Comparison of ENCODE assay signal across 11 cellular contexts in genomic region chr9:105373723-105374122, GRCh38.
DNase-seq lines count a peak whose midpoint lies in the region; ATAC-seq and TF ChIP-seq lines count a peak whose summit lies in the region.
"Had no signal": no experiment of that assay in that cellular context is flagged by ENCODE, and none has a peak within 500 bp of the region (broad histone marks: within the 10 kb centered on the region; RNA-seq: fewer than 3 reads in every experiment).

No MANE protein-coding gene starts in this region.

- intact Hi-C loops in cardiac septum (cut with DNase I) = no loop called here

- no peak overlapping the region for H3K4me3 ChIP-seq in cardiac muscle cell

- no peaks in the 10 kb centered on the region for H3K9me3 ChIP-seq in cardiac muscle cell (ENCODE audit: low read depth)

- peaks cover 8% of the 10 kb centered on the region for H3K4me1 ChIP-seq in cardiac muscle cell (ENCODE audit: low read depth)

- peaks cover 14% of the 10 kb centered on the region for H3K36me3 Mint-ChIP-seq in IgD-negative memory B cell
- H3K36me3 Mint-ChIP-seq in WTC11 = peaks cover 11% of the 10 kb centered on the region

- H3K9me3 Mint-ChIP-seq in IgD-negative memory B cell = no peaks in the 10 kb centered on the region
- H3K9me3 Mint-ChIP-seq in WTC11 = no peaks in the 10 kb centered on the region
- H3K9me3 Mint-ChIP-seq: CD4-positive, alpha-beta T cell had no signal

- no peaks in the 10 kb centered on the region for H3K27me3 ChIP-seq in cardiac muscle cell

- H3K4me1 Mint-ChIP-seq in IgD-negative memory B cell (no peaks in the 10 kb centered on the region), WTC11 (no peaks in the 10 kb centered on the region)
- H3K4me1 Mint-ChIP-seq: B cell had no signal

- CTCF ChIA-PET in WTC11 (lab: Charles Lee) = no interaction called here

- no peaks in the 10 kb centered on the region for H3K27me3 Mint-ChIP-seq in IgD-negative memory B cell
- H3K27me3 Mint-ChIP-seq in WTC11 (ENCODE audit: low read depth) = no peaks in the 10 kb centered on the region
- H3K27me3 Mint-ChIP-seq: B cell; CD4-positive, alpha-beta T cell had no signal

- ATAC-seq in WTC11 (peak; percentile 58), HG02623 (IDR thresholded peaks at IDR 0.05; ENCODE audit: unreplicated experiment) (no peak)

- H3K4me3 Mint-ChIP-seq in IgD-negative memory B cell = no peak overlapping the region
- H3K4me3 Mint-ChIP-seq in WTC11 = no peak overlapping the region
- H3K4me3 Mint-ChIP-seq: B cell; CD4-positive, alpha-beta T cell had no signal

- no peak for DNase-seq in cardiac muscle cell (ENCODE audit: low read depth in 1 of 2, low spot score in 1 of 2)
- no peak for DNase-seq in cardiac septum (ENCODE audit: low spot score)
- no peak for DNase-seq in WTC11 (ENCODE audit: low spot score)
- no peak for DNase-seq in NCI-H146 (lab: John Stamatoyannopoulos, UW)
- DNase-seq in GDM1 (lab: John Stamatoyannopoulos, UW) = no peak
- DNase-seq: C1 segment of cervical spinal cord; CD4-positive, alpha-beta T cell; DMS153 had no signal

- H3K27ac Mint-ChIP-seq in IgD-negative memory B cell (peak overlapping the region in 2 of 3 donors; percentile 10 to 14), WTC11 (no peak overlapping the region)
- H3K27ac Mint-ChIP-seq: B cell; CD4-positive, alpha-beta T cell had no signal

- POLR2A ChIA-PET in WTC11 (lab: Charles Lee) = no interaction called here

- TF ChIP-seq CTCF in cardiac muscle cell (IDR thresholded peaks at IDR 0.05; ENCODE audit: low read depth, low read length) = no peak
- TF ChIP-seq CTCF in WTC11 (IDR thresholded peaks at IDR 0.05) = no peak

- H3K27ac ChIP-seq in cardiac muscle cell = peak overlapping the region; percentile 30

- H3K36me3 ChIP-seq in cardiac muscle cell = peaks cover 23% of the 10 kb centered on the region

TF ChIP-seq in WTC11, 78 proteins besides CTCF, POLR2A, EP300 and RAD21:
- TF ChIP-seq ETV6 (CRISPR knock-in tag; IDR thresholded peaks at IDR 0.05) (no peak), CBFB (CRISPR knock-in tag; IDR thresholded peaks at IDR 0.05; ENCODE audit: low read depth) (no peak), SMAD3 (CRISPR knock-in tag; IDR thresholded peaks at IDR 0.05; ENCODE audit: borderline replicate concordance) (no peak), ERG (CRISPR knock-in tag; IDR thresholded peaks at IDR 0.05) (no peak)
